Comparison of ENCODE assay signal across 9 cellular contexts in genomic region chr14:91009501-91010152, GRCh38. TPM values are rescaled to one million over a fixed set of nuclear protein-coding genes. Genes with fewer than 3 reads are reported as not detected.
A peak's percentile ranks its signal among the peaks of the same experiment; 100 is the strongest.
DNase-seq lines count a peak whose midpoint lies in the region; ATAC-seq and TF ChIP-seq lines count a peak whose summit lies in the region.
"Had no signal": no experiment of that assay in that cellular context is flagged by ENCODE, and none has a peak within 500 bp of the region (broad histone marks: within the 10 kb centered on the region; RNA-seq: fewer than 3 reads in every experiment).

No MANE protein-coding gene starts in this region.

- no peak overlapping the region for H3K27ac ChIP-seq in neural progenitor cell

- no peaks in the 10 kb centered on the region for H3K79me2 ChIP-seq in neural progenitor cell (ENCODE audit: low read depth)

- no peaks in the 10 kb centered on the region for H4K20me1 ChIP-seq in neural progenitor cell (ENCODE audit: low read depth)

- no peak overlapping the region for H2AFZ ChIP-seq in neural progenitor cell (replicated peaks)

- peak; percentile 85 for ATAC-seq in GM21528 (IDR thresholded peaks at IDR 0.05; ENCODE audit: low FRiP score, unreplicated experiment)

- no peaks in the 10 kb centered on the region for H3K9me3 Mint-ChIP-seq in neural progenitor cell
- H3K9me3 Mint-ChIP-seq: neural crest cell had no signal

- no peaks in the 10 kb centered on the region for H3K36me3 ChIP-seq in neural progenitor cell

- H3K4me1 Mint-ChIP-seq in neural progenitor cell = peaks cover 2% of the 10 kb centered on the region
- H3K4me1 Mint-ChIP-seq: neural crest cell had no signal

- H3K9me3 ChIP-seq in neural progenitor cell (ENCODE audit: low read depth) = no peaks in the 10 kb centered on the region

- in situ Hi-C loops in GM13976 (cut with MboI; ENCODE audit: low sequenced_read_pairs, unreplicated experiment) (no loop called here), KBM-7 (cut with MboI; ENCODE audit: low pct_unique_long_range_greater_than_20kb, low sequenced_read_pairs) (no loop called here)

- H3K4me3 ChIP-seq in fibroblast of the aortic adventitia (ENCODE audit: low read depth, low read length) (no peak overlapping the region), neural progenitor cell (no peak overlapping the region)

- H3K27me3 Mint-ChIP-seq in neural progenitor cell (ENCODE audit: insufficient read depth, low read depth) = no peaks in the 10 kb centered on the region

- H3F3A ChIP-seq in neural progenitor cell (ENCODE audit: low read depth) = no peaks in the 10 kb centered on the region

- H3K9ac ChIP-seq in neural progenitor cell = no peak overlapping the region

- peak; percentile 66 for DNase-seq in GM13976 (ENCODE audit: low spot score)
- peak; percentile 97 for DNase-seq in KBM-7
- peak; percentile 13 for DNase-seq in fibroblast of the aortic adventitia (ENCODE audit: low read depth)
- DNase-seq in neural progenitor cell (ENCODE audit: low spot score) = no peak
- DNase-seq in HCEC 1CT = no peak
- no peak for DNase-seq in activated effector memory CD4-positive, alpha-beta T cell treated with anti-CD3 and anti-CD28 coated beads, Interleukin-2, amount 50 U/mL, for 16 hours
- DNase-seq in UCSD-AML1 (lab: John Stamatoyannopoulos, UW; ENCODE audit: unreplicated experiment) = no peak

- no peaks in the 10 kb centered on the region for H3K27me3 ChIP-seq in neural progenitor cell

- H3K4me3 Mint-ChIP-seq in neural progenitor cell = no peak overlapping the region
- H3K4me3 Mint-ChIP-seq: neural crest cell had no signal

- TF ChIP-seq CTCF in GM13976 (IDR thresholded peaks at IDR 0.05; ENCODE audit: borderline replicate concordance, control extremely low read depth, extremely low read depth, insufficient read depth, missing control alignments) (no peak), fibroblast of the aortic adventitia (IDR thresholded peaks at IDR 0.05; ENCODE audit: insufficient read depth, low read length) (no peak), neural progenitor cell (IDR thresholded peaks at IDR 0.05) (no peak)

- H3K4me2 ChIP-seq in neural progenitor cell = no peak overlapping the region

- no peaks in the 10 kb centered on the region for H3K36me3 Mint-ChIP-seq in neural progenitor cell

- H3K27ac Mint-ChIP-seq in neural progenitor cell = no peak overlapping the region

- H3K4me1 ChIP-seq in neural progenitor cell = no peaks in the 10 kb centered on the region

RNA-seq across cellular contexts. Expression of gene RPS6KA5, which starts 50.8 kb away (rescaled TPM):
- total RNA-seq in fibroblast of the aortic adventitia (ENCODE audit: low replicate concordance) (5.0 and 8.0 TPM in 2 replicates), neural progenitor cell (ENCODE audit: low replicate concordance) (6.1 and 8.3 TPM in 2 replicates)

Comparison
In these comparisons a context has a peak if more than half of its experiments do, and no peak if none do; other contexts are left out.
1. DNase-seq: peak in GM13976 (single experiment), KBM-7 (single experiment) and fibroblast of the aortic adventitia (single experiment); none in neural progenitor cell (single experiment), HCEC 1CT (single experiment), activated effector memory CD4-positive, alpha-beta T cell treated with anti-CD3 and anti-CD28 coated beads, Interleukin-2, amount 50 U/mL, for 16 hours (single experiment) and UCSD-AML1 (single experiment).